In genomic region chr10:29011511-29011910, GRCh38 we compare ENCODE assay signal across 17 cellular contexts.
"Had no signal": no experiment of that assay in that cellular context is flagged by ENCODE, and none has a peak within 500 bp of the region (broad histone marks: within the 10 kb centered on the region; RNA-seq: fewer than 3 reads in every experiment).

No MANE protein-coding gene starts in this region.

- H3K9me3 ChIP-seq: sigmoid colon, thoracic aorta, transverse colon had no signal

- H3K27ac ChIP-seq: foreskin keratinocyte, heart left ventricle, right atrium auricular region, sigmoid colon, skin epidermis, stomach, thoracic aorta, transverse colon had no signal

- ATAC-seq: esophagus mucosa, foreskin keratinocyte, heart left ventricle, left ventricle myocardium superior, natural killer cell had no signal

- H3K4me1 ChIP-seq: foreskin keratinocyte, heart left ventricle, right atrium auricular region, stomach, transverse colon had no signal

- H3K36me3 ChIP-seq: heart left ventricle, right atrium auricular region, sigmoid colon, stomach, thoracic aorta, transverse colon had no signal

- H3K4me3 ChIP-seq: heart left ventricle, right atrium auricular region, sigmoid colon, skin epidermis, stomach, thoracic aorta, transverse colon had no signal

- H3K27me3 ChIP-seq: heart left ventricle, right atrium auricular region, sigmoid colon, stomach, transverse colon had no signal

- DNase-seq: effector memory CD4-positive, alpha-beta T cell; foreskin keratinocyte; heart left ventricle; hippocampal formation; left colon; left ventricle myocardium superior; natural killer cell; posterior cingulate gyrus; sigmoid colon; stimulated activated naive CD4-positive, alpha-beta T cell; stomach; substantia nigra; transverse colon had no signal
